Comparison of ENCODE assay signal across 9 cellular contexts in the genomic region with DNA sequence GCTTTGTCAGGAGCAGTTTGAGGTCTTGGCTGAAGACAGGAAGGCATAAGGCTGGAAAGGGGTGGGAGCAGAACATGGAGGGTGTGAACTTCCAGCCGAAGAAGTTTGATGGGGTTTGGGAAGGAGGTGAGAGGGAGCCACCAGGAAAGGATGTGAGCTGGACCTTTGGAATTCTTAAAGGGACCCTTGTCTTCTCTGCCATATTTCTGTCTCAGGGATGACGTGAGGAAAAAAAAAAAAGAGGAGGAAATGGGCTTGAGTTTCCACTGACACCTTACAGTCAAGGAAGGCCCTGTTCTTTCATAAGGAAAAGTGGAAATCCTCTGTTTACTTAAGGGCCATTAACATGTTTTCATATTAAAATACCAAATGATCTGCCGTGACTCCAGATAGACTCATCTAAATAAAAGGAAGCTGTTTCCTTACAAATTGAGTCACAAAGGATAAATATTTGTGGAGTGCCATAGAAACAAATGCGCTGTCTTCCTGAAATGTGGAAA.
DNase-seq lines count a peak whose midpoint lies in the region; ATAC-seq and TF ChIP-seq lines count a peak whose summit lies in the region.
"Had no signal": no experiment of that assay in that cellular context is flagged by ENCODE, and none has a peak within 500 bp of the region (broad histone marks: within the 10 kb centered on the region; RNA-seq: fewer than 3 reads in every experiment).

No MANE protein-coding gene starts in this region.

- peaks cover 7 to 86% (median 56%) of the 10 kb centered on the region in 12 donors for H3K4me1 ChIP-seq in heart left ventricle
- H3K4me1 ChIP-seq in right lobe of liver: peaks cover 0 to 16% (median 6%) of the 10 kb centered on the region in 4 donors

- intact Hi-C loops in heart left ventricle (cut with DNase I): loop anchor here in 3 of 10 donors (5.0 kb wide), 5 partner anchors 55 to 145 kb away; no protein-coding TSS in a partner anchor
- intact Hi-C loops in cardiac septum (cut with DNase I): loop anchor here (5.0 kb wide), 1 partner anchor 215 kb away; no protein-coding TSS in a partner anchor
- intact Hi-C loops in right lobe of liver (cut with DNase I): loop anchor here in 1 of 2 donors (10.0 kb wide), 1 partner anchor 223 kb away; no protein-coding TSS in a partner anchor

- no peak for TF ChIP-seq CTCF in heart left ventricle (IDR thresholded peaks at IDR 0.05)
- TF ChIP-seq CTCF in brain microvascular endothelial cell (IDR thresholded peaks at IDR 0.05; ENCODE audit: low read depth, low read length, missing control alignments): no peak
- no peak for TF ChIP-seq CTCF in right lobe of liver (IDR thresholded peaks at IDR 0.05)
- TF ChIP-seq CTCF in GM13976 (IDR thresholded peaks at IDR 0.05; ENCODE audit: borderline replicate concordance, control extremely low read depth, extremely low read depth, insufficient read depth, missing control alignments): no peak

- peak overlapping the region; percentile 43 to 81 (median 72) for H3K27ac ChIP-seq in heart left ventricle
- H3K27ac ChIP-seq in brain microvascular endothelial cell: peak overlapping the region; percentile 80
- H3K27ac ChIP-seq in right lobe of liver: peak overlapping the region in 2 of 3 donors; percentile 2 to 58

- 47 to 57% (median 52%) methylated on average over 4 of the region's 4 CpGs for WGBS in heart left ventricle, 4 donors
- WGBS in right lobe of liver (ENCODE audit: insufficient coverage, low coverage, low lambda C conversion rate, missing lambda C conversion rate): 52% methylated on average over 4 of the region's 4 CpGs

- no peaks in the 10 kb centered on the region for H3K36me3 ChIP-seq in heart left ventricle
- H3K36me3 ChIP-seq in brain microvascular endothelial cell (replicated peaks): no peaks in the 10 kb centered on the region
- no peaks in the 10 kb centered on the region for H3K36me3 ChIP-seq in right lobe of liver

- H3K4me3 ChIP-seq in heart left ventricle (no peak overlapping the region), brain microvascular endothelial cell (ENCODE audit: low read depth, low read length) (no peak overlapping the region), right lobe of liver (no peak overlapping the region)

- in situ Hi-C loops in brain microvascular endothelial cell (cut with HindIII; ENCODE audit: low pct_ligation_motif_present, low sequenced_read_pairs) (no loop called here), GM13976 (cut with MboI; ENCODE audit: low sequenced_read_pairs, unreplicated experiment) (loop anchor here (5.0 kb wide), 1 partner anchor 60 kb away; no protein-coding TSS in a partner anchor)

- no peaks in the 10 kb centered on the region for H3K9me3 ChIP-seq in heart left ventricle
- no peaks in the 10 kb centered on the region for H3K9me3 ChIP-seq in right lobe of liver

- TF ChIP-seq POLR2A in heart left ventricle (IDR thresholded peaks at IDR 0.05) (no peak), right lobe of liver (IDR thresholded peaks at IDR 0.05) (no peak)

- H3K27me3 ChIP-seq in heart left ventricle (no peaks in the 10 kb centered on the region), brain microvascular endothelial cell (replicated peaks) (no peaks in the 10 kb centered on the region), right lobe of liver (no peaks in the 10 kb centered on the region)

- peak in 3 of 4 donors; percentile 38 to 73 (median 40) for ATAC-seq in heart left ventricle
- ATAC-seq in right lobe of liver: peak in 3 of 4 donors; percentile 2 to 27 (median 15)
- ATAC-seq: activated CD8-positive, alpha-beta T cell treated with anti-CD3 and anti-CD28 coated beads for 36 hours had no signal

- peak in 2 of 5 donors; percentile 44 to 48 for DNase-seq in heart left ventricle
- no peak for DNase-seq in cardiac septum (ENCODE audit: low spot score)
- no peak for DNase-seq in brain microvascular endothelial cell
- no peak for DNase-seq in right lobe of liver
- no peak for DNase-seq in stimulated activated CD4-positive, alpha-beta T cell treated with anti-CD3 and anti-CD28 coated beads, Interleukin-4, amount 100 ng/mL, for 1 hour
- DNase-seq in NCI-H774 (lab: John Stamatoyannopoulos, UW): no peak
- DNase-seq in GM13976 (ENCODE audit: low spot score): no peak
- DNase-seq in activated CD4-positive, alpha-beta T cell treated with anti-CD3 and anti-CD28 coated beads for 48 hours: no peak
- DNase-seq: activated CD8-positive, alpha-beta T cell treated with anti-CD3 and anti-CD28 coated beads for 36 hours had no signal

Comparison
In these comparisons a context has a peak if more than half of its experiments do, and no peak if none do; other contexts are left out.
1. H3K27ac ChIP-seq: peak in every context shown above with its lines; median percentile 80 in brain microvascular endothelial cell; 72 in heart left ventricle; 30 in right lobe of liver.